In the genomic region with DNA sequence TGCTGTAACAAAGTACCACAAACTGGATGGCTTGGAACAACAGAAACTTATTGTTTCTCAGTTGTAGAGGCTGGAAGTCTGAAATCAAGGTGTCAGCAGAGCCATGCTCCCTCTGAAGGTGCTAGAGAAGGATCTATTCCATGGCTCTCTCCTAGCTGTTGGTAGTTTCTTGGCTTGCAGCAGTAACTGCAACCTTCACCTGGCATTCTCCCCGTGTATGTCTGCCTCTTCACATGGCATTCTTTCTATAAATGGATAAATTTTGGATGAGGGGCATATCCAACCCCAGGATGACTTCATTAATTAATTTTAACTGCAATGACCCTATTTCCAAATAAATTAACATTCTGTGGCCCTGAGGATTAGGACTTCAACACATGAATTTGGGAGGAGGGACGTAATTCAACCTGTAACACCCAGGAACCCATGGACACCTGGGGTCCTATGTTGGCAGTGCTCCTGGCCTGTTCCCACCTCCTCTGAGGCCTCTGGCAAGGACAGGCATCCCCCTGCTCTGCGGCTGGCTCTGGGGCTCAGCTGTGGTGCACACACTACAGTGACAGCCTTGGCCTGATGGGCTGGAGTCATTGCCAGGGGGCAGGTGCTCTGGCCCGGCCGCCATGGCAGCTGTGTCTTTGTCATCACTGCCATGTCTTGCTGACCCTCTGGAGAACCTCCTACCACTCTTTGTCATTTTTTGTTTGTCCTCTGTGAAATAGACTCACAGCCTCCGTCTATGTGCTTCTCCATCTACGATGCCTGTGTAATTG, we compare ENCODE assay signal across 21 cellular contexts. TPM values are rescaled to one million over a fixed set of nuclear protein-coding genes. Genes with fewer than 3 reads are reported as not detected.
DNase-seq lines count a peak whose midpoint lies in the region; ATAC-seq and TF ChIP-seq lines count a peak whose summit lies in the region.
"Had no signal": no experiment of that assay in that cellular context is flagged by ENCODE, and none has a peak within 500 bp of the region (broad histone marks: within the 10 kb centered on the region; RNA-seq: fewer than 3 reads in every experiment).

No MANE protein-coding gene starts in this region.

- no peak for ATAC-seq in GM21619 (IDR thresholded peaks at IDR 0.05; ENCODE audit: unreplicated experiment)
- ATAC-seq in HG03135 (IDR thresholded peaks at IDR 0.05; ENCODE audit: unreplicated experiment) = no peak
- ATAC-seq: A549, HepG2, K562 had no signal

- H3K9me3 Mint-ChIP-seq in brain = no peaks in the 10 kb centered on the region
- peaks cover 2% of the 10 kb centered on the region for H3K9me3 Mint-ChIP-seq in glutamatergic neuron (ENCODE audit: unreplicated experiment)
- H3K9me3 Mint-ChIP-seq: CD4-positive, alpha-beta memory T cell had no signal

- H3K36me3 Mint-ChIP-seq in brain (no peaks in the 10 kb centered on the region), glutamatergic neuron (ENCODE audit: unreplicated experiment) (no peaks in the 10 kb centered on the region)
- H3K36me3 Mint-ChIP-seq: CD4-positive, alpha-beta memory T cell had no signal

- H3K4me3 Mint-ChIP-seq in brain (no peak overlapping the region), glutamatergic neuron (ENCODE audit: unreplicated experiment) (no peak overlapping the region)
- H3K4me3 Mint-ChIP-seq: CD4-positive, alpha-beta memory T cell had no signal

- H3K27me3 Mint-ChIP-seq in brain (no peaks in the 10 kb centered on the region), glutamatergic neuron (ENCODE audit: unreplicated experiment) (no peaks in the 10 kb centered on the region)

- TF ChIP-seq CTCF in brain (conservative IDR thresholded peaks at IDR 0.05) (no peak), glutamatergic neuron (IDR thresholded peaks at IDR 0.05; ENCODE audit: partially characterized antibody, unreplicated experiment) (no peak)

- DNase-seq in NCI-H146 treated with DMSO at 0.1 percent for 48 hours (lab: John Stamatoyannopoulos, UW; ENCODE audit: unreplicated experiment) = peak; percentile 3
- DNase-seq in glutamatergic neuron = peak; percentile 45
- DNase-seq in retina = peak; percentile 35
- no peak for DNase-seq in stimulated activated CD4-positive, alpha-beta T cell treated with anti-CD3 and anti-CD28 coated beads, Interleukin-4, amount 100 ng/mL, for 1 hour
- DNase-seq: CD4-positive, alpha-beta memory T cell; COR-L47; GDM1; Kasumi-1; NCI-H1694 treated with DMSO at 0.1 percent for 48 hours; NCI-H2081 treated with DMSO at 0.1 percent for 48 hours; NCI-H2171; NCI-H226; NCI-H510A; NCI-H69; SIG-M5 had no signal

- peak overlapping the region in 4 of 5 experiments; percentile 45 to 92 (median 86) for H3K27ac Mint-ChIP-seq in brain
- H3K27ac Mint-ChIP-seq in glutamatergic neuron (ENCODE audit: unreplicated experiment) = no peak overlapping the region
- H3K27ac Mint-ChIP-seq: CD4-positive, alpha-beta memory T cell had no signal

- H3K4me1 Mint-ChIP-seq in brain (peaks cover 38% of the 10 kb centered on the region), glutamatergic neuron (ENCODE audit: low read depth, unreplicated experiment) (peaks cover 12% of the 10 kb centered on the region)
- H3K4me1 Mint-ChIP-seq: CD4-positive, alpha-beta memory T cell had no signal

RNA-seq across cellular contexts. Expression of a gene that starts 30.8 kb away (rescaled TPM):
- polyA plus RNA-seq in brain (ENCODE audit: insufficient read depth, low read depth, low replicate concordance) = not detected
- total RNA-seq in glutamatergic neuron (ENCODE audit: unreplicated experiment) = 2.8 TPM
